16 cellular contexts compared by ENCODE assay signal in genomic region chr10:75868601-75869000, GRCh38.
DNase-seq lines count a peak whose midpoint lies in the region; ATAC-seq and TF ChIP-seq lines count a peak whose summit lies in the region.
"Had no signal": no experiment of that assay in that cellular context is flagged by ENCODE, and none has a peak within 500 bp of the region (broad histone marks: within the 10 kb centered on the region; RNA-seq: fewer than 3 reads in every experiment).

No MANE protein-coding gene starts in this region.

- H3K27me3 ChIP-seq in esophagus muscularis mucosa (no peaks in the 10 kb centered on the region), thyroid gland (no peaks in the 10 kb centered on the region)
- H3K27me3 ChIP-seq: BLaER1 had no signal

- ATAC-seq in left ventricle myocardium superior (no peak), HG03432 (IDR thresholded peaks at IDR 0.05; ENCODE audit: unreplicated experiment) (no peak)

- H3K36me3 ChIP-seq in esophagus muscularis mucosa (no peaks in the 10 kb centered on the region), thyroid gland (no peaks in the 10 kb centered on the region)
- H3K36me3 ChIP-seq: BLaER1 had no signal

- H3K4me1 ChIP-seq in esophagus muscularis mucosa = no peaks in the 10 kb centered on the region
- peaks cover 0 to 3% of the 10 kb centered on the region in 2 donors for H3K4me1 ChIP-seq in thyroid gland
- H3K4me1 ChIP-seq: BLaER1 had no signal

- TF ChIP-seq CTCF in esophagus muscularis mucosa (IDR thresholded peaks at IDR 0.05) = no peak
- TF ChIP-seq CTCF in thyroid gland (IDR thresholded peaks at IDR 0.05) = no peak

- H3K4me3 ChIP-seq in esophagus muscularis mucosa (no peak overlapping the region), thyroid gland (replicated peaks in 1 of 3) (no peak overlapping the region)
- H3K4me3 ChIP-seq: BLaER1 had no signal

- intact Hi-C loops in esophagus muscularis mucosa (cut with DNase I) = no loop called here
- intact Hi-C loops in thyroid gland (cut with DNase I) = no loop called here
- intact Hi-C loops in left ventricle myocardium superior (cut with micrococcal nuclease) = no loop called here

- H3K27ac ChIP-seq in esophagus muscularis mucosa (replicated peaks in 1 of 4) (no peak overlapping the region), thyroid gland (no peak overlapping the region)
- H3K27ac ChIP-seq: 22Rv1, BLaER1, C4-2B had no signal

- TF ChIP-seq EP300 in esophagus muscularis mucosa (IDR thresholded peaks at IDR 0.05) = no peak

- H3K9me3 ChIP-seq in esophagus muscularis mucosa = no peaks in the 10 kb centered on the region
- no peaks in the 10 kb centered on the region for H3K9me3 ChIP-seq in thyroid gland
- H3K9me3 ChIP-seq: BLaER1 had no signal

- 95% methylated on average over 5 of the region's 5 CpGs for WGBS in esophagus muscularis mucosa
- 54 to 57% methylated on average over 5 of the region's 5 CpGs for WGBS in thyroid gland, 2 donors

- peak; percentile 2 for DNase-seq in DMS 273 (lab: John Stamatoyannopoulos, UW; ENCODE audit: unreplicated experiment)
- no peak for DNase-seq in DMS 273 treated with DMSO at 0.1 percent for 48 hours (lab: John Stamatoyannopoulos, UW)
- DNase-seq in esophagus muscularis mucosa (ENCODE audit: extremely low spot score) = peak; percentile 88
- DNase-seq in thyroid gland = peak; percentile 63 to 65
- DNase-seq in left ventricle myocardium superior = no peak
- DNase-seq: CD4-positive, CD25-positive, alpha-beta regulatory T cell; CD8-positive, alpha-beta memory T cell; DMS153; DND-41; GOT3; H7; HCEC 1CT had no signal

- TF ChIP-seq POLR2A in esophagus muscularis mucosa (IDR thresholded peaks at IDR 0.05; ENCODE audit: low read depth) (no peak), thyroid gland (IDR thresholded peaks at IDR 0.05) (no peak)

Comparison
In these comparisons a context has a peak if more than half of its experiments do, and no peak if none do; other contexts are left out.
1. DNase-seq: peak in DMS 273 (single experiment), esophagus muscularis mucosa (single experiment) and thyroid gland (2 of 2); none in DMS 273 treated with DMSO at 0.1 percent for 48 hours (single experiment) and left ventricle myocardium superior (single experiment).